ENCODE assay signal across 20 cellular contexts in the genomic region with DNA sequence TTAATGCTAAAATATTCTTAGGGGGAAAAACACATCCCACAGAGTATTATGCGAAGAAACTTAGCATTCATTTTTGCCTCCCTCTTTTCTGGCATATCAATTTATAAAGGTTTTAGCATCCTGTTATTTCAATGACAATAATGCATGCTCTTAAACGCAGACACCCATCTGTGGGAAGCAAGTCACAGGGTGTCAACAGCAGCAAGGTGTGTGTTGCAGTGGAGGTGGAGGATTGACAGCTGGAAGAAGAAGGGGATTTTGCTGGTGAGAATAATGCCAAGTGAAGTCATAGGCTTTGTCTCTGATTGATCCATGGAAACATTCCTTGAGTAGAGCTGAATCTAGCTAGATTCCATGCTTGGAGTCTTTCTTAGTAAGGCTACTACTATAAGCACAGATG.
DNase-seq lines count a peak whose midpoint lies in the region; ATAC-seq, FAIRE-seq and TF ChIP-seq lines count a peak whose summit lies in the region.
"Had no signal": no experiment of that assay in that cellular context is flagged by ENCODE, and none has a peak within 500 bp of the region (broad histone marks: within the 10 kb centered on the region; RNA-seq: fewer than 3 reads in every experiment).

No MANE protein-coding gene starts in this region.

- no peak overlapping the region for H2AFZ ChIP-seq in GM12878 (ENCODE audit: control insufficient read depth, low read depth, low read length)
- H2AFZ ChIP-seq in neural cell (ENCODE audit: low read depth, low read length): peak overlapping the region; percentile 10
- H2AFZ ChIP-seq in MM.1S (ENCODE audit: low read length): no peak overlapping the region

- TF ChIP-seq POLR2A in GM12878 (IDR thresholded peaks at IDR 0.05; ENCODE audit: low read depth, low read length): no peak

- H3F3A ChIP-seq in neural cell (ENCODE audit: insufficient read depth, low read length, poor library complexity, severe bottlenecking) (no peaks in the 10 kb centered on the region), MM.1S (ENCODE audit: insufficient read depth, low read length) (no peaks in the 10 kb centered on the region)

- ATAC-seq in GM12878: no peak
- ATAC-seq in GM21360 (IDR thresholded peaks at IDR 0.05; ENCODE audit: unreplicated experiment): no peak
- ATAC-seq: A549; CD8-positive, alpha-beta T cell had no signal

- H3K9me2 ChIP-seq in neural cell (ENCODE audit: insufficient read depth, low read length) (no peaks in the 10 kb centered on the region), MM.1S (replicated peaks; ENCODE audit: insufficient read depth, low read length) (no peaks in the 10 kb centered on the region)

- no peaks in the 10 kb centered on the region for H3K4me1 ChIP-seq in GM12878 (ENCODE audit: control insufficient read depth, insufficient read depth, low read length)
- no peaks in the 10 kb centered on the region for H3K4me1 ChIP-seq in MM.1S (ENCODE audit: low read length)
- H3K4me1 ChIP-seq: BLaER1 treated with 17β-estradiol and CSF1 and Interleukin-3, amounts not matched to agents 10 nM and 100 nM; Caco-2 had no signal

- TF ChIP-seq EP300 in GM12878 (IDR thresholded peaks at IDR 0.05; ENCODE audit: borderline replicate concordance in 1 of 2, control insufficient read depth in 1 of 2, low read depth in 2 of 2, low read length in 2 of 2) (no peak), neural cell (conservative IDR thresholded peaks at IDR 0.05; ENCODE audit: poor library complexity, severe bottlenecking) (peak; percentile 14)

- H3K4me2 ChIP-seq in GM12878 (ENCODE audit: control insufficient read depth, insufficient read depth) (no peak overlapping the region), neural cell (ENCODE audit: low read length) (peak overlapping the region; percentile 10), MM.1S (ENCODE audit: low read depth, low read length) (no peak overlapping the region)
- H3K4me2 ChIP-seq: A549; BLaER1 treated with 17β-estradiol and CSF1 and Interleukin-3, amounts not matched to agents 10 nM and 100 nM had no signal

- H3K36me3 ChIP-seq in GM12878 (ENCODE audit: control insufficient read depth in 2 of 2, insufficient read depth in 2 of 2, low read length in 1 of 2) (no peaks in the 10 kb centered on the region), neural cell (ENCODE audit: insufficient read depth, low read length) (no peaks in the 10 kb centered on the region), MM.1S (replicated peaks; ENCODE audit: insufficient read depth, low read length) (no peaks in the 10 kb centered on the region)
- H3K36me3 ChIP-seq: BLaER1 treated with 17β-estradiol and CSF1 and Interleukin-3, amounts not matched to agents 10 nM and 100 nM had no signal

- RAD21 ChIA-PET in GM12878 (lab: Charles Lee; ENCODE audit: unreplicated experiment): no interaction called here

- no peak for TF ChIP-seq CTCF in GM12878 (IDR thresholded peaks at IDR 0.05 in 2 of 3, conservative IDR thresholded peaks at IDR 0.05 in 1 of 3; ENCODE audit: control insufficient read depth in 2 of 3, extremely low read depth in 1 of 3, insufficient read depth in 1 of 3, low read depth in 3 of 3, low read length in 3 of 3)
- TF ChIP-seq CTCF in neural cell (IDR thresholded peaks at IDR 0.05; ENCODE audit: poor library complexity, severe bottlenecking): no peak
- TF ChIP-seq CTCF in MM.1S (IDR thresholded peaks at IDR 0.05; ENCODE audit: low read length): no peak

- SMC1A ChIA-PET in GM12878 (lab: Charles Lee; ENCODE audit: uncharacterized antibody, unreplicated experiment): interaction anchor here (0.5 to 1.2 kb wide), 3 partner anchors 11 to 238 kb away, joined by 3 read pairs; no protein-coding TSS in a partner anchor

- H3K9me3 ChIP-seq in GM12878 (replicated peaks; ENCODE audit: control insufficient read depth, insufficient read depth, low read length) (no peaks in the 10 kb centered on the region; the same call in 2 of the 3 replicates), neural cell (ENCODE audit: low read length) (no peaks in the 10 kb centered on the region), MM.1S (replicated peaks; ENCODE audit: insufficient read depth, low read length) (no peaks in the 10 kb centered on the region)
- H3K9me3 ChIP-seq: A549; BLaER1 treated with 17β-estradiol and CSF1 and Interleukin-3, amounts not matched to agents 10 nM and 100 nM; Caco-2 had no signal

- WGBS in GM12878 (ENCODE audit: insufficient coverage, insufficient replicate concordance, low lambda C conversion rate, missing lambda C conversion rate): 15% methylated on average over 2 of the region's 2 CpGs

- TF ChIP-seq RAD21 in GM12878 (IDR thresholded peaks at IDR 0.05; ENCODE audit: insufficient read depth, low read depth, low read length): no peak
- TF ChIP-seq RAD21 in neural cell (conservative IDR thresholded peaks at IDR 0.05): no peak

- BruUV-seq in GM12878 (replicated peaks; lab: Mats Ljungman, UMichigan): no TSS peak

- H3K27ac ChIP-seq in GM12878 (ENCODE audit: control insufficient read depth, insufficient read depth) (no peak overlapping the region), neural cell (ENCODE audit: low read length) (peak overlapping the region; percentile 61), MM.1S (ENCODE audit: low read length) (no peak overlapping the region)
- H3K27ac ChIP-seq: 22Rv1; A549; BLaER1 treated with 17β-estradiol and CSF1 and Interleukin-3, amounts not matched to agents 10 nM and 100 nM; C4-2B had no signal

- in situ Hi-C loops in GM12878 (cut with MboI): no loop called here

- no peak for FAIRE-seq in GM12878 (lab: Jason Lieb, UNC)
- FAIRE-seq: A549, D721Med, G401.6, GM12892, GM18507 had no signal

- CTCF ChIA-PET in GM12878 (lab: Yijun Ruan, JAX): no interaction called here

- no peak overlapping the region for H3K9ac ChIP-seq in GM12878 (ENCODE audit: control insufficient read depth, insufficient read depth, low read length)
- H3K9ac ChIP-seq in neural cell (ENCODE audit: low read length): peak overlapping the region; percentile 4
- no peak overlapping the region for H3K9ac ChIP-seq in MM.1S (ENCODE audit: low read length)
- H3K9ac ChIP-seq: BLaER1 treated with 17β-estradiol and CSF1 and Interleukin-3, amounts not matched to agents 10 nM and 100 nM had no signal

- H3K27me3 ChIP-seq in GM12878 (replicated peaks in 1 of 2; ENCODE audit: control insufficient read depth in 2 of 2, insufficient read depth in 2 of 2, low read length in 1 of 2) (no peaks in the 10 kb centered on the region), neural cell (ENCODE audit: insufficient read depth, low read depth, low read length) (no peaks in the 10 kb centered on the region), MM.1S (replicated peaks; ENCODE audit: insufficient read depth, low read length) (no peaks in the 10 kb centered on the region)
- H3K27me3 ChIP-seq: BLaER1 treated with 17β-estradiol and CSF1 and Interleukin-3, amounts not matched to agents 10 nM and 100 nM had no signal

- H3K79me2 ChIP-seq in GM12878 (ENCODE audit: control insufficient read depth, insufficient read depth, low read length) (no peaks in the 10 kb centered on the region), neural cell (replicated peaks; ENCODE audit: insufficient read depth, low read length) (no peaks in the 10 kb centered on the region), MM.1S (ENCODE audit: low read length) (no peaks in the 10 kb centered on the region)

- intact Hi-C loops in GM12878 (cut with micrococcal nuclease; ENCODE audit: unreplicated experiment): no loop called here

- DNase-seq in GM12878 (ENCODE audit: low read depth, low spot score) (no peak), putamen (ENCODE audit: low spot score) (peak; percentile 21), MM.1S (no peak)
- DNase-seq: AML-193; Caco-2; Calu3; CD4-positive, alpha-beta T cell; CD8-positive, alpha-beta T cell; DMS79 treated with DMSO at 0.1 percent for 48 hours; GF-D8 had no signal

- no peaks in the 10 kb centered on the region for H4K20me1 ChIP-seq in GM12878 (ENCODE audit: control insufficient read depth, insufficient read depth)
- H4K20me1 ChIP-seq in neural cell (ENCODE audit: insufficient read depth): no peaks in the 10 kb centered on the region
- H4K20me1 ChIP-seq in MM.1S (ENCODE audit: insufficient read depth, low read length): no peaks in the 10 kb centered on the region
- H4K20me1 ChIP-seq: BLaER1 treated with 17β-estradiol and CSF1 and Interleukin-3, amounts not matched to agents 10 nM and 100 nM had no signal

- POLR2A ChIA-PET in GM12878 (lab: Charles Lee): no interaction called here

- H3K4me3 ChIP-seq in GM12878 (no peak overlapping the region), neural cell (ENCODE audit: low read length) (no peak overlapping the region), MM.1S (ENCODE audit: low read length) (no peak overlapping the region)
- H3K4me3 ChIP-seq: A549; BLaER1 treated with 17β-estradiol and CSF1 and Interleukin-3, amounts not matched to agents 10 nM and 100 nM had no signal

TF ChIP-seq in neural cell, 6 proteins besides CTCF, POLR2A, EP300 and RAD21:
- no peak for TF ChIP-seq EZH2 (IDR thresholded peaks at IDR 0.05; ENCODE audit: borderline replicate concordance, insufficient read depth, low read length, poor library complexity, severe bottlenecking)
- peak; percentile 32 for TF ChIP-seq POLR2AphosphoS5 (IDR thresholded peaks at IDR 0.05)
- TF ChIP-seq, protein P1, sequence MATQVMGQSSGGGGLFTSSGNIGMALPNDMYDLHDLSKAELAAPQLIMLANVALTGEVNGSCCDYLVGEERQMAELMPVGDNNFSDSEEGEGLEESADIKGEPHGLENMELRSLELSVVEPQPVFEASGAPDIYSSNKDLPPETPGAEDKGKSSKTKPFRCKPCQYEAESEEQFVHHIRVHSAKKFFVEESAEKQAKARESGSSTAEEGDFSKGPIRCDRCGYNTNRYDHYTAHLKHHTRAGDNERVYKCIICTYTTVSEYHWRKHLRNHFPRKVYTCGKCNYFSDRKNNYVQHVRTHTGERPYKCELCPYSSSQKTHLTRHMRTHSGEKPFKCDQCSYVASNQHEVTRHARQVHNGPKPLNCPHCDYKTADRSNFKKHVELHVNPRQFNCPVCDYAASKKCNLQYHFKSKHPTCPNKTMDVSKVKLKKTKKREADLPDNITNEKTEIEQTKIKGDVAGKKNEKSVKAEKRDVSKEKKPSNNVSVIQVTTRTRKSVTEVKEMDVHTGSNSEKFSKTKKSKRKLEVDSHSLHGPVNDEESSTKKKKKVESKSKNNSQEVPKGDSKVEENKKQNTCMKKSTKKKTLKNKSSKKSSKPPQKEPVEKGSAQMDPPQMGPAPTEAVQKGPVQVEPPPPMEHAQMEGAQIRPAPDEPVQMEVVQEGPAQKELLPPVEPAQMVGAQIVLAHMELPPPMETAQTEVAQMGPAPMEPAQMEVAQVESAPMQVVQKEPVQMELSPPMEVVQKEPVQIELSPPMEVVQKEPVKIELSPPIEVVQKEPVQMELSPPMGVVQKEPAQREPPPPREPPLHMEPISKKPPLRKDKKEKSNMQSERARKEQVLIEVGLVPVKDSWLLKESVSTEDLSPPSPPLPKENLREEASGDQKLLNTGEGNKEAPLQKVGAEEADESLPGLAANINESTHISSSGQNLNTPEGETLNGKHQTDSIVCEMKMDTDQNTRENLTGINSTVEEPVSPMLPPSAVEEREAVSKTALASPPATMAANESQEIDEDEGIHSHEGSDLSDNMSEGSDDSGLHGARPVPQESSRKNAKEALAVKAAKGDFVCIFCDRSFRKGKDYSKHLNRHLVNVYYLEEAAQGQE (IDR thresholded peaks at IDR 0.05; ENCODE audit: borderline replicate concordance): peak; percentile 58
